8 cellular contexts compared by ENCODE assay signal in the genomic region with DNA sequence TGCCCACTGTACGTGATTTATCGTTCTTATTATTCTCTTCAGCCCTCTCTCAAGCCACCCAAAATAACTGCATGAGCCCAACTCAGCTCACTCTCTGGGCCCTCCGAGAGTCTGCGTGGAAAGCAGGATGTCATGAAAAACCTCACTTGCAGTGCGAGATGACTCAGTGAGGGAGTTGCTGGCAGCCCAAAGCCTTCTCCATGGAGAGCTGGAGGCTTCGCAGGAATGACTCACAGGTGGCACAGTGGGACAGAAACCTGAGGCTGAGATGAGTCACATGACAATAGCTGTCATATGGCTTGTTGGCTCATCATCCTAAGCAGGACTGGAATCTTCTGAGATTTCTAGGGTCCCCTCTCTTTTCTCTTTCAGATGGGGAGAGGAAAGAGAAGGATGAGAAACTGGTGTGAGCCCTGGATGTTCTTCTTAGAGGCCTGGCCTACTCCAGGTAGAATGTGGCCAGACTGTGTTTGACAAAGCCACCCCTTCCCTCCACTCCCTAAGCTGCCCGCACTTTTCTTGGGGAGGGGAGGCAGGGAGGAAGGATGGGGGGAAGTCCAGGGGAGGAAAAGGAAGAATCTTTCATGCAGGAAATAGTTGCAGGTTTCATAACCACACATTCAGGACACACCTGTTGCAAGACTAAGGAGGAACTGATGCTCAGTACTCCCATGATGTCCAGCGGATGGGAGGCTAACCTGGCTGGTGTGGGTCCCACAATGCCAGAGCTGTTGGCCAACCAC.
DNase-seq lines count a peak whose midpoint lies in the region; ATAC-seq lines count a peak whose summit lies in the region.

No MANE protein-coding gene starts in this region.

- H3K36me3 ChIP-seq in mesenchymal stem cell (ENCODE audit: control insufficient read depth in 1 of 2, insufficient read depth in 2 of 2, low read depth in 1 of 2, low read length in 2 of 2), result no peaks in the 10 kb centered on the region

- H2AK5ac ChIP-seq in mesenchymal stem cell (ENCODE audit: low read length, severe bottlenecking), result no peak overlapping the region

- WGBS in mesenchymal stem cell, result 41% methylated on average over 7 of the region's 8 CpGs

- no peak overlapping the region for H3K4me2 ChIP-seq in mesenchymal stem cell (ENCODE audit: low read length, poor library complexity, severe bottlenecking)

- H3K18ac ChIP-seq in mesenchymal stem cell (ENCODE audit: low read depth in 1 of 2, low read length in 2 of 2), result no peak overlapping the region

- ATAC-seq in HG02678 (IDR thresholded peaks at IDR 0.05; ENCODE audit: unreplicated experiment), result no peak
- ATAC-seq in left lobe of liver, result no peak

- no peak overlapping the region for H2BK15ac ChIP-seq in mesenchymal stem cell (ENCODE audit: low read depth, poor library complexity, severe bottlenecking)

- no peak overlapping the region for H3K14ac ChIP-seq in mesenchymal stem cell (ENCODE audit: low read length in 2 of 2)

- no peak overlapping the region for H3K4ac ChIP-seq in mesenchymal stem cell (ENCODE audit: low read depth in 1 of 2, low read length in 2 of 2)

- H2BK12ac ChIP-seq in mesenchymal stem cell (ENCODE audit: low read length in 2 of 2), result no peak overlapping the region

- H3K4me1 ChIP-seq in mesenchymal stem cell (ENCODE audit: control insufficient read depth, insufficient read depth, low read depth, low read length), result peaks cover 2% of the 10 kb centered on the region

- no peak overlapping the region for H3K23ac ChIP-seq in mesenchymal stem cell (ENCODE audit: low read length in 2 of 2)

- no peak overlapping the region for H2BK120ac ChIP-seq in mesenchymal stem cell (ENCODE audit: low read depth, low read length)

- no peak overlapping the region for H2BK5ac ChIP-seq in mesenchymal stem cell (ENCODE audit: low read depth, low read length, poor library complexity, severe bottlenecking)

- H4K91ac ChIP-seq in mesenchymal stem cell (ENCODE audit: low read length), result no peak overlapping the region

- DNase-seq in stimulated activated naive CD4-positive, alpha-beta T cell treated with Interleukin-2 at 50 U/mL for 16 hours (lab: John Stamatoyannopoulos, UW), result peak; percentile 36
- no peak for DNase-seq in stimulated activated naive CD4-positive, alpha-beta T cell (lab: John Stamatoyannopoulos, UW)
- peak; percentile 5 for DNase-seq in amniotic epithelial cell (ENCODE audit: low read depth)
- DNase-seq in mesenchymal stem cell, result peak; percentile 32
- no peak for DNase-seq in foreskin melanocyte
- DNase-seq in effector CD4-positive, alpha-beta T cell, result no peak
- no peak for DNase-seq in left lobe of liver (ENCODE audit: low spot score)

- no peak overlapping the region for H3K4me3 ChIP-seq in mesenchymal stem cell (ENCODE audit: insufficient read depth in 1 of 2, low read depth in 1 of 2, low read length in 2 of 2)

- H3K79me1 ChIP-seq in mesenchymal stem cell (replicated peaks; ENCODE audit: low read length, poor library complexity, severe bottlenecking), result no peaks in the 10 kb centered on the region

- H4K8ac ChIP-seq in mesenchymal stem cell (ENCODE audit: low read length), result no peak overlapping the region

- no peak overlapping the region for H3K27ac ChIP-seq in mesenchymal stem cell (ENCODE audit: low read length, poor library complexity, severe bottlenecking)

- H3K9ac ChIP-seq in mesenchymal stem cell (ENCODE audit: low read length), result no peak overlapping the region

- H3K9me3 ChIP-seq in mesenchymal stem cell (ENCODE audit: control insufficient read depth, low read length), result no peaks in the 10 kb centered on the region

- H2AFZ ChIP-seq in mesenchymal stem cell (ENCODE audit: low read depth, low read length), result no peak overlapping the region

- peaks cover 0 to 30% of the 10 kb centered on the region in 2 experiments for H3K27me3 ChIP-seq in mesenchymal stem cell (ENCODE audit: control insufficient read depth in 1 of 2, insufficient read depth in 1 of 2, low read length in 2 of 2)

Comparison
In these comparisons a context has a peak if more than half of its experiments do, and no peak if none do; other contexts are left out.
1. DNase-seq: peak in stimulated activated naive CD4-positive, alpha-beta T cell treated with Interleukin-2 at 50 U/mL for 16 hours (single experiment), amniotic epithelial cell (single experiment) and mesenchymal stem cell (single experiment); none in stimulated activated naive CD4-positive, alpha-beta T cell (0 of 6), foreskin melanocyte (single experiment), effector CD4-positive, alpha-beta T cell (single experiment) and left lobe of liver (single experiment).